Comparison of ENCODE assay signal across 1 cellular context in the genomic region with DNA sequence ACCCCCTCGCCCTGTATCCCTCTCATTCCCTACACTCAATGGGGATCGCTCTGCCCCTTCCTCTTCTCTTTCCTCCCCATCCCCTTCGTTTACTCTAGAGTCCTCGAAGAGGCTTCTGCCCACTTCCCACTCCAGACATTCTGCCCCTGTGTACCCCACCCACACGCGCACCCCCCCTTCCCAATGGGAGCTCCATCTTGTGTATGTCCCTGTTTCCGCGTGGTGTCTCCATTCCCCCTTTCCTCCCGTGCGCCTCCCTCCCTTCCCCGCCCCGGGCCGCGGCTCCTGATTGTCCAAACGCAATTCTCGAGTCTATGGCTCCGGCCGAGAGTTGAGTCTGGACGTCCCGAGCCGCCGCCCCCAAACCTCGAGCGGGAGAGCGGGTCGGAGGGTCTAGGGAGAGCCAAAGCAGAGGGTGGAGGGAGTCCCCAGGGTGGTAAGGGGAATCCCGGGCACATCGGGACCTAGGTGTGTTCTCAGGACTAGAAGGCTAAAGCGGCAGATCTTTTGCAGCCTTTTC.
TF ChIP-seq lines count a peak whose summit lies in the region.

No MANE protein-coding gene starts in this region.

TF ChIP-seq in HEK293, 187 proteins besides CTCF, POLR2A, EP300 and RAD21 (continued from another document):
- TF ChIP-seq, protein P1, sequence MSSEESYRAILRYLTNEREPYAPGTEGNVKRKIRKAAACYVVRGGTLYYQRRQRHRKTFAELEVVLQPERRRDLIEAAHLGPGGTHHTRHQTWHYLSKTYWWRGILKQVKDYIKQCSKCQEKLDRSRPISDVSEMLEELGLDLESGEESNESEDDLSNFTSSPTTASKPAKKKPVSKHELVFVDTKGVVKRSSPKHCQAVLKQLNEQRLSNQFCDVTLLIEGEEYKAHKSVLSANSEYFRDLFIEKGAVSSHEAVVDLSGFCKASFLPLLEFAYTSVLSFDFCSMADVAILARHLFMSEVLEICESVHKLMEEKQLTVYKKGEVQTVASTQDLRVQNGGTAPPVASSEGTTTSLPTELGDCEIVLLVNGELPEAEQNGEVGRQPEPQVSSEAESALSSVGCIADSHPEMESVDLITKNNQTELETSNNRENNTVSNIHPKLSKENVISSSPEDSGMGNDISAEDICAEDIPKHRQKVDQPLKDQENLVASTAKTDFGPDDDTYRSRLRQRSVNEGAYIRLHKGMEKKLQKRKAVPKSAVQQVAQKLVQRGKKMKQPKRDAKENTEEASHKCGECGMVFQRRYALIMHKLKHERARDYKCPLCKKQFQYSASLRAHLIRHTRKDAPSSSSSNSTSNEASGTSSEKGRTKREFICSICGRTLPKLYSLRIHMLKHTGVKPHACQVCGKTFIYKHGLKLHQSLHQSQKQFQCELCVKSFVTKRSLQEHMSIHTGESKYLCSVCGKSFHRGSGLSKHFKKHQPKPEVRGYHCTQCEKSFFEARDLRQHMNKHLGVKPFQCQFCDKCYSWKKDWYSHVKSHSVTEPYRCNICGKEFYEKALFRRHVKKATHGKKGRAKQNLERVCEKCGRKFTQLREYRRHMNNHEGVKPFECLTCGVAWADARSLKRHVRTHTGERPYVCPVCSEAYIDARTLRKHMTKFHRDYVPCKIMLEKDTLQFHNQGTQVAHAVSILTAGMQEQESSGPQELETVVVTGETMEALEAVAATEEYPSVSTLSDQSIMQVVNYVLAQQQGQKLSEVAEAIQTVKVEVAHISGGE (tag by site-specific recombination; conservative IDR thresholded peaks at IDR 0.05; ENCODE audit: low read depth), result peak; percentile 70
- peak; percentile 49 for TF ChIP-seq ZNF366 (tag by site-specific recombination; conservative IDR thresholded peaks at IDR 0.05)
- TF ChIP-seq ZNF623 (tag by site-specific recombination; IDR thresholded peaks at IDR 0.05), result no peak
- no peak for TF ChIP-seq ZNF621 (tag by site-specific recombination; IDR thresholded peaks at IDR 0.05)
- no peak for TF ChIP-seq ZNF561 (tag by site-specific recombination; IDR thresholded peaks at IDR 0.05; ENCODE audit: borderline replicate concordance)
- TF ChIP-seq BCL11B (tag by site-specific recombination; IDR thresholded peaks at IDR 0.05; ENCODE audit: low read depth), result no peak
- no peak for TF ChIP-seq ZNF768 (tag by site-specific recombination; IDR thresholded peaks at IDR 0.05)
- TF ChIP-seq, protein P2, sequence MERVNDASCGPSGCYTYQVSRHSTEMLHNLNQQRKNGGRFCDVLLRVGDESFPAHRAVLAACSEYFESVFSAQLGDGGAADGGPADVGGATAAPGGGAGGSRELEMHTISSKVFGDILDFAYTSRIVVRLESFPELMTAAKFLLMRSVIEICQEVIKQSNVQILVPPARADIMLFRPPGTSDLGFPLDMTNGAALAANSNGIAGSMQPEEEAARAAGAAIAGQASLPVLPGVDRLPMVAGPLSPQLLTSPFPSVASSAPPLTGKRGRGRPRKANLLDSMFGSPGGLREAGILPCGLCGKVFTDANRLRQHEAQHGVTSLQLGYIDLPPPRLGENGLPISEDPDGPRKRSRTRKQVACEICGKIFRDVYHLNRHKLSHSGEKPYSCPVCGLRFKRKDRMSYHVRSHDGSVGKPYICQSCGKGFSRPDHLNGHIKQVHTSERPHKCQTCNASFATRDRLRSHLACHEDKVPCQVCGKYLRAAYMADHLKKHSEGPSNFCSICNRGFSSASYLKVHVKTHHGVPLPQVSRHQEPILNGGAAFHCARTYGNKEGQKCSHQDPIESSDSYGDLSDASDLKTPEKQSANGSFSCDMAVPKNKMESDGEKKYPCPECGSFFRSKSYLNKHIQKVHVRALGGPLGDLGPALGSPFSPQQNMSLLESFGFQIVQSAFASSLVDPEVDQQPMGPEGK (tag by site-specific recombination; IDR thresholded peaks at IDR 0.05), result peak; percentile 24
- peak; percentile 28; the same call in 1 of the 2 replicates for TF ChIP-seq ZNF341 (tag by site-specific recombination; IDR thresholded peaks at IDR 0.05; ENCODE audit: low read depth)
- TF ChIP-seq ZNF433 (tag by site-specific recombination; IDR thresholded peaks at IDR 0.05; ENCODE audit: low read depth), result no peak
- no peak for TF ChIP-seq TRIM28 (IDR thresholded peaks at IDR 0.05; ENCODE audit: borderline replicate concordance, low read length)
- TF ChIP-seq, protein P3, sequence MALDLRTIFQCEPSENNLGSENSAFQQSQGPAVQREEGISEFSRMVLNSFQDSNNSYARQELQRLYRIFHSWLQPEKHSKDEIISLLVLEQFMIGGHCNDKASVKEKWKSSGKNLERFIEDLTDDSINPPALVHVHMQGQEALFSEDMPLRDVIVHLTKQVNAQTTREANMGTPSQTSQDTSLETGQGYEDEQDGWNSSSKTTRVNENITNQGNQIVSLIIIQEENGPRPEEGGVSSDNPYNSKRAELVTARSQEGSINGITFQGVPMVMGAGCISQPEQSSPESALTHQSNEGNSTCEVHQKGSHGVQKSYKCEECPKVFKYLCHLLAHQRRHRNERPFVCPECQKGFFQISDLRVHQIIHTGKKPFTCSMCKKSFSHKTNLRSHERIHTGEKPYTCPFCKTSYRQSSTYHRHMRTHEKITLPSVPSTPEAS (tag by site-specific recombination; IDR thresholded peaks at IDR 0.05), result no peak
- TF ChIP-seq, protein P4, sequence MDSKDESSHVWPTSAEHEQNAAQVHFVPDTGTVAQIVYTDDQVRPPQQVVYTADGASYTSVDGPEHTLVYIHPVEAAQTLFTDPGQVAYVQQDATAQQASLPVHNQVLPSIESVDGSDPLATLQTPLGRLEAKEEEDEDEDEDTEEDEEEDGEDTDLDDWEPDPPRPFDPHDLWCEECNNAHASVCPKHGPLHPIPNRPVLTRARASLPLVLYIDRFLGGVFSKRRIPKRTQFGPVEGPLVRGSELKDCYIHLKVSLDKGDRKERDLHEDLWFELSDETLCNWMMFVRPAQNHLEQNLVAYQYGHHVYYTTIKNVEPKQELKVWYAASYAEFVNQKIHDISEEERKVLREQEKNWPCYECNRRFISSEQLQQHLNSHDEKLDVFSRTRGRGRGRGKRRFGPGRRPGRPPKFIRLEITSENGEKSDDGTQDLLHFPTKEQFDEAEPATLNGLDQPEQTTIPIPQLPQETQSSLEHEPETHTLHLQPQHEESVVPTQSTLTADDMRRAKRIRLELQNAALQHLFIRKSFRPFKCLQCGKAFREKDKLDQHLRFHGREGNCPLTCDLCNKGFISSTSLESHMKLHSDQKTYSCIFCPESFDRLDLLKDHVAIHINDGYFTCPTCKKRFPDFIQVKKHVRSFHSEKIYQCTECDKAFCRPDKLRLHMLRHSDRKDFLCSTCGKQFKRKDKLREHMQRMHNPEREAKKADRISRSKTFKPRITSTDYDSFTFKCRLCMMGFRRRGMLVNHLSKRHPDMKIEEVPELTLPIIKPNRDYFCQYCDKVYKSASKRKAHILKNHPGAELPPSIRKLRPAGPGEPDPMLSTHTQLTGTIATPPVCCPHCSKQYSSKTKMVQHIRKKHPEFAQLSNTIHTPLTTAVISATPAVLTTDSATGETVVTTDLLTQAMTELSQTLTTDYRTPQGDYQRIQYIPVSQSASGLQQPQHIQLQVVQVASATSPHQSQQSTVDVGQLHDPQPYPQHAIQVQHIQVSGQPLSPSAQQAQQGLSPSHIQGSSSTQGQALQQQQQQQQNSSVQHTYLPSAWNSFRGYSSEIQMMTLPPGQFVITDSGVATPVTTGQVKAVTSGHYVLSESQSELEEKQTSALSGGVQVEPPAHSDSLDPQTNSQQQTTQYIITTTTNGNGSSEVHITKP (tag by site-specific recombination; IDR thresholded peaks at IDR 0.05), result 0 out of 2 replicates have a peak, but pooled peaks have one; percentile 9
- TF ChIP-seq ZBTB1 (tag by site-specific recombination; IDR thresholded peaks at IDR 0.05), result no peak
- peak; percentile 3 for TF ChIP-seq SP2 (tag by site-specific recombination; IDR thresholded peaks at IDR 0.05)
- TF ChIP-seq WT1 (tag by site-specific recombination; IDR thresholded peaks at IDR 0.05), result peak; percentile 45; the same call in 1 of the 2 replicates
- peak; percentile 80 for TF ChIP-seq MZF1 (tag by site-specific recombination; IDR thresholded peaks at IDR 0.05; ENCODE audit: borderline replicate concordance)
- TF ChIP-seq, protein P5, sequence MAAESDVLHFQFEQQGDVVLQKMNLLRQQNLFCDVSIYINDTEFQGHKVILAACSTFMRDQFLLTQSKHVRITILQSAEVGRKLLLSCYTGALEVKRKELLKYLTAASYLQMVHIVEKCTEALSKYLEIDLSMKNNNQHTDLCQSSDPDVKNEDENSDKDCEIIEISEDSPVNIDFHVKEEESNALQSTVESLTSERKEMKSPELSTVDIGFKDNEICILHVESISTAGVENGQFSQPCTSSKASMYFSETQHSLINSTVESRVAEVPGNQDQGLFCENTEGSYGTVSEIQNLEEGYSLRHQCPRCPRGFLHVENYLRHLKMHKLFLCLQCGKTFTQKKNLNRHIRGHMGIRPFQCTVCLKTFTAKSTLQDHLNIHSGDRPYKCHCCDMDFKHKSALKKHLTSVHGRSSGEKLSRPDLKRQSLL (tag by site-specific recombination; IDR thresholded peaks at IDR 0.05), result 0 out of 2 replicates have a peak, but pooled peaks have one; percentile 23
- 0 out of 2 replicates have a peak, but pooled peaks have one; percentile 30 for TF ChIP-seq ZNF843 (tag by site-specific recombination; IDR thresholded peaks at IDR 0.05)
- TF ChIP-seq ZNF791 (tag by site-specific recombination; IDR thresholded peaks at IDR 0.05), result no peak
- no peak for TF ChIP-seq ZNF654 (tag by site-specific recombination; IDR thresholded peaks at IDR 0.05; ENCODE audit: low read depth)
- peak; percentile 44; the same call in 1 of the 2 replicates for TF ChIP-seq EGR2 (tag by site-specific recombination; IDR thresholded peaks at IDR 0.05; ENCODE audit: low read depth)
- TF ChIP-seq ZNF626 (tag by site-specific recombination; IDR thresholded peaks at IDR 0.05), result no peak
- TF ChIP-seq ZNF76 (tag by site-specific recombination; IDR thresholded peaks at IDR 0.05; ENCODE audit: borderline replicate concordance, low read depth), result 0 out of 2 replicates have a peak, but pooled peaks have one; percentile 11
- peak; percentile 64; the same call in 1 of the 2 replicates for TF ChIP-seq ZFHX2 (tag by site-specific recombination; conservative IDR thresholded peaks at IDR 0.05)
TF ChIP-seq in HEK293: peak in this region for 15.
